Comparison of ENCODE assay signal across 8 cellular contexts in genomic region chr13:29472317-29472961, GRCh38.
DNase-seq lines count a peak whose midpoint lies in the region; ATAC-seq and TF ChIP-seq lines count a peak whose summit lies in the region.

No MANE protein-coding gene starts in this region.

- no peaks in the 10 kb centered on the region for H3K9me3 Mint-ChIP-seq in activated CD4-positive, alpha-beta T cell treated with anti-CD3 and anti-CD28 coated beads, Interleukin-2, amount 10 ng/mL, durations not matched to agents 24 days and 14 days
- H3K9me3 Mint-ChIP-seq in nephron progenitor cell, result no peaks in the 10 kb centered on the region

- no peak overlapping the region for H3K4me3 Mint-ChIP-seq in activated CD4-positive, alpha-beta T cell treated with anti-CD3 and anti-CD28 coated beads, Interleukin-2, amount 10 ng/mL, durations not matched to agents 24 days and 14 days
- no peak overlapping the region for H3K4me3 Mint-ChIP-seq in nephron progenitor cell

- ATAC-seq in GM18517 (IDR thresholded peaks at IDR 0.05; ENCODE audit: unreplicated experiment), result peak; percentile 55
- no peak for ATAC-seq in HG02970 (IDR thresholded peaks at IDR 0.05; ENCODE audit: low FRiP score, unreplicated experiment)

- no peak overlapping the region for H3K4me3 ChIP-seq in epithelial cell of esophagus (ENCODE audit: low read length)

- peak; percentile 47 for DNase-seq in AG08396 (ENCODE audit: low spot score)
- peak; percentile 3 for DNase-seq in NCI-H1105 (lab: John Stamatoyannopoulos, UW)
- peak; percentile 84 for DNase-seq in activated CD4-positive, alpha-beta T cell treated with anti-CD3 and anti-CD28 coated beads, Interleukin-2, amount 10 ng/mL, durations not matched to agents 24 days and 14 days
- DNase-seq in epithelial cell of esophagus (ENCODE audit: low read depth), result peak; percentile 72
- DNase-seq in nephron progenitor cell, result peak; percentile 71
- no peak for DNase-seq in mucosa of gallbladder (ENCODE audit: low spot score)

- no peaks in the 10 kb centered on the region for H3K4me1 Mint-ChIP-seq in activated CD4-positive, alpha-beta T cell treated with anti-CD3 and anti-CD28 coated beads, Interleukin-2, amount 10 ng/mL, durations not matched to agents 24 days and 14 days
- H3K4me1 Mint-ChIP-seq in nephron progenitor cell, result no peaks in the 10 kb centered on the region

- H3K27ac Mint-ChIP-seq in activated CD4-positive, alpha-beta T cell treated with anti-CD3 and anti-CD28 coated beads, Interleukin-2, amount 10 ng/mL, durations not matched to agents 24 days and 14 days, result no peak overlapping the region
- H3K27ac Mint-ChIP-seq in nephron progenitor cell, result no peak overlapping the region

- TF ChIP-seq CTCF in epithelial cell of esophagus (IDR thresholded peaks at IDR 0.05; ENCODE audit: insufficient read depth, low read depth, low read length, missing control alignments) (peak; percentile 100), nephron progenitor cell (IDR thresholded peaks at IDR 0.05) (peak; percentile 87)

- intact Hi-C loops in activated CD4-positive, alpha-beta T cell treated with anti-CD3 and anti-CD28 coated beads, Interleukin-2, amount 10 ng/mL, durations not matched to agents 24 days and 14 days (cut with micrococcal nuclease), result loop anchor here (1.0 kb wide), 1 partner anchor 236 kb away; no protein-coding TSS in a partner anchor

- no peaks in the 10 kb centered on the region for H3K36me3 Mint-ChIP-seq in activated CD4-positive, alpha-beta T cell treated with anti-CD3 and anti-CD28 coated beads, Interleukin-2, amount 10 ng/mL, durations not matched to agents 24 days and 14 days (ENCODE audit: low read depth)
- no peaks in the 10 kb centered on the region for H3K36me3 Mint-ChIP-seq in nephron progenitor cell (ENCODE audit: low read depth)

- H3K27me3 Mint-ChIP-seq in activated CD4-positive, alpha-beta T cell treated with anti-CD3 and anti-CD28 coated beads, Interleukin-2, amount 10 ng/mL, durations not matched to agents 24 days and 14 days, result peaks cover 10% of the 10 kb centered on the region
- H3K27me3 Mint-ChIP-seq in nephron progenitor cell (ENCODE audit: low read depth, poor library complexity), result peaks cover 11% of the 10 kb centered on the region
